8 cellular contexts compared by ENCODE assay signal in the genomic region with DNA sequence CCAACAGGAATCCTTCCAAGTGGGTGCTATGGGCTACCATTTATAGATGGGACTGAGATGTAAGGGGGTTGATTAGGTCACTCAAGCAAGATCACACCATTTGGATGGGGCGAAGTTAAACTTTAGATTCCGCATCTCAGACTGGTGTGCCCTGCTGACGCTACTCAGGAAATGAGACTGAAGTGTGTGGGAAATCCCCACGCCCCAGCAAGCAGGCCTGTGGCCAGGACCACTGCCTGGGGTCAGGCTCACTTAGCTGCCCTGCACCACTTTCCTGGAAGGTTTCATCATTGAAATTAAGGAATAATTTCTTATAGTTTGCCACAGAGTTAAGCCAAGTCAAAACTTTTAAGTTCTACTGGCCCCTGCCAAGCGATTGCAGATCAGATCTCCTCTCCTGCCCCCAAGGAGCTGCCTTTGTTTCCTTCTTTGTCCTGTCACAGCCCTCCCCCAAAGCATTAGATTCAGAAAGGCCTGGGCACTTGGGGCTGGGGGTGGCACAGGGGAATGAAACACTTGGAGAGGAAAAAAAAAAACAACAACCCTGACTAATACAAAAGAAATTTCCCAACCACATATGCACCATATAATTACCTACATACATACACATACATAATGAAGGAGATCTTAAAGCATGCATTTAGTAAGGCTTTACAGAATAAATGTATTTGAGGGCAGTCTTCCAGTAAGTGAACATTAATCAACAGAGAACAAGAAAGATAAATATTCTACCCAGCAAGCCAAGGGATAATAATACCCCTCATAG.
DNase-seq lines count a peak whose midpoint lies in the region; ATAC-seq and TF ChIP-seq lines count a peak whose summit lies in the region.

No MANE protein-coding gene starts in this region.

- CTCF ChIA-PET in naive thymus-derived CD4-positive, alpha-beta T cell (lab: Charles Lee), result interaction anchor here (1.9 kb wide), 1 partner anchor 87 kb away, joined by 9 read pairs; no protein-coding TSS in a partner anchor

- ATAC-seq in HG02623 (IDR thresholded peaks at IDR 0.05; ENCODE audit: unreplicated experiment), result peak; percentile 83
- peak; percentile 95 for ATAC-seq in naive thymus-derived CD4-positive, alpha-beta T cell
- ATAC-seq in sciatic nerve, result no peak

- no peaks in the 10 kb centered on the region for H3K36me3 Mint-ChIP-seq in activated naive CD8-positive, alpha-beta T cell
- H3K36me3 Mint-ChIP-seq in naive thymus-derived CD4-positive, alpha-beta T cell, result peaks cover 0 to 3% (median 0%) of the 10 kb centered on the region in 5 donors

- H3K27me3 ChIP-seq in naive thymus-derived CD4-positive, alpha-beta T cell (ENCODE audit: control insufficient read depth in 2 of 2, insufficient read depth in 2 of 2, low read length in 2 of 2), result no peaks in the 10 kb centered on the region
- H3K27me3 ChIP-seq in thyroid gland, result no peaks in the 10 kb centered on the region

- intact Hi-C loops in naive thymus-derived CD4-positive, alpha-beta T cell (cut with micrococcal nuclease), result loop anchor here (1.0 to 5.0 kb wide), 5 partner anchors 57 to 87 kb away; a partner anchor contains a TSS
- intact Hi-C loops in thyroid gland (cut with DNase I) (no loop called here), sciatic nerve (cut with DNase I) (no loop called here)

- no peaks in the 10 kb centered on the region for H3K9me3 Mint-ChIP-seq in activated naive CD8-positive, alpha-beta T cell (ENCODE audit: low read depth)
- H3K9me3 Mint-ChIP-seq in naive thymus-derived CD4-positive, alpha-beta T cell, result no peaks in the 10 kb centered on the region

- WGBS in thyroid gland, 2 donors, result 20 to 37% methylated on average over 5 of the region's 5 CpGs

- no peaks in the 10 kb centered on the region for H3K9me3 ChIP-seq in naive thymus-derived CD4-positive, alpha-beta T cell (ENCODE audit: control insufficient read depth in 2 of 3, low read length in 3 of 3)
- H3K9me3 ChIP-seq in thyroid gland, result no peaks in the 10 kb centered on the region

- POLR2A ChIA-PET in naive thymus-derived CD4-positive, alpha-beta T cell (lab: Charles Lee), result interaction anchor here (1.2 kb wide), 1 partner anchor 68 kb away, joined by 4 read pairs; no protein-coding TSS in a partner anchor

- H3K36me3 ChIP-seq in naive thymus-derived CD4-positive, alpha-beta T cell (ENCODE audit: control insufficient read depth in 2 of 3, insufficient read depth in 3 of 3, low read length in 3 of 3), result no peaks in the 10 kb centered on the region
- H3K36me3 ChIP-seq in thyroid gland, result no peaks in the 10 kb centered on the region

- no peak for TF ChIP-seq CTCF in GM13976 (IDR thresholded peaks at IDR 0.05; ENCODE audit: borderline replicate concordance, control extremely low read depth, extremely low read depth, insufficient read depth, missing control alignments)
- no peak for TF ChIP-seq CTCF in thyroid gland (IDR thresholded peaks at IDR 0.05)

- no peak overlapping the region for H3K4me3 ChIP-seq in naive thymus-derived CD4-positive, alpha-beta T cell (ENCODE audit: low read length)
- no peak overlapping the region for H3K4me3 ChIP-seq in thyroid gland (replicated peaks in 1 of 3)

- no peaks in the 10 kb centered on the region for H3K27me3 Mint-ChIP-seq in activated naive CD8-positive, alpha-beta T cell
- H3K27me3 Mint-ChIP-seq in naive thymus-derived CD4-positive, alpha-beta T cell, result no peaks in the 10 kb centered on the region

- in situ Hi-C loops in GM13976 (cut with MboI; ENCODE audit: low sequenced_read_pairs, unreplicated experiment), result no loop called here

- H3K4me1 ChIP-seq in naive thymus-derived CD4-positive, alpha-beta T cell (ENCODE audit: control insufficient read depth in 2 of 2, insufficient read depth in 2 of 2, low read length in 2 of 2), result peaks cover 10 to 15% of the 10 kb centered on the region in 2 donors
- H3K4me1 ChIP-seq in thyroid gland, result peaks cover 33 to 40% of the 10 kb centered on the region in 2 donors

- H3K27ac ChIP-seq in naive thymus-derived CD4-positive, alpha-beta T cell (ENCODE audit: low read depth, low read length), result no peak overlapping the region
- H3K27ac ChIP-seq in thyroid gland, result peak overlapping the region; percentile 6 to 83 (median 83)

- H3K4me1 Mint-ChIP-seq in activated naive CD8-positive, alpha-beta T cell (ENCODE audit: low read depth), result peaks cover 36% of the 10 kb centered on the region
- peaks cover 26 to 45% (median 30%) of the 10 kb centered on the region in 7 donors for H3K4me1 Mint-ChIP-seq in naive thymus-derived CD4-positive, alpha-beta T cell

- DNase-seq in GM13976 (ENCODE audit: low spot score) (peak; percentile 86), RPMI8226 (peak; percentile 11), thyroid gland (peak; percentile 83 to 84), sciatic nerve (ENCODE audit: low spot score) (no peak), SIG-M5 treated with dmso at 0.1 percent for 504 hours (lab: John Stamatoyannopoulos, UW; ENCODE audit: unreplicated experiment) (no peak)
- DNase-seq in naive thymus-derived CD4-positive, alpha-beta T cell, result peak; percentile 22 to 73 (median 31)

- H3K27ac Mint-ChIP-seq in activated naive CD8-positive, alpha-beta T cell, result peak overlapping the region; percentile 91
- peak overlapping the region; percentile 32 to 90 (median 80) for H3K27ac Mint-ChIP-seq in naive thymus-derived CD4-positive, alpha-beta T cell

- peak overlapping the region; percentile 58 for H3K4me3 Mint-ChIP-seq in activated naive CD8-positive, alpha-beta T cell
- H3K4me3 Mint-ChIP-seq in naive thymus-derived CD4-positive, alpha-beta T cell, result peak overlapping the region in 8 of 10 donors; percentile 21 to 71 (median 46)

- TF ChIP-seq POLR2A in thyroid gland (IDR thresholded peaks at IDR 0.05), result no peak

Comparison
In these comparisons a context has a peak if more than half of its experiments do, and no peak if none do; other contexts are left out.
1. DNase-seq: peak in GM13976 (single experiment), RPMI8226 (single experiment), naive thymus-derived CD4-positive, alpha-beta T cell (9 of 9) and thyroid gland (2 of 2); none in sciatic nerve (single experiment) and SIG-M5 treated with dmso at 0.1 percent for 504 hours (single experiment).
2. intact Hi-C loops: an anchor here in naive thymus-derived CD4-positive, alpha-beta T cell (1.0 to 5.0 kb wide); none called in thyroid gland and sciatic nerve.